18 cellular contexts compared by ENCODE assay signal in the genomic region with DNA sequence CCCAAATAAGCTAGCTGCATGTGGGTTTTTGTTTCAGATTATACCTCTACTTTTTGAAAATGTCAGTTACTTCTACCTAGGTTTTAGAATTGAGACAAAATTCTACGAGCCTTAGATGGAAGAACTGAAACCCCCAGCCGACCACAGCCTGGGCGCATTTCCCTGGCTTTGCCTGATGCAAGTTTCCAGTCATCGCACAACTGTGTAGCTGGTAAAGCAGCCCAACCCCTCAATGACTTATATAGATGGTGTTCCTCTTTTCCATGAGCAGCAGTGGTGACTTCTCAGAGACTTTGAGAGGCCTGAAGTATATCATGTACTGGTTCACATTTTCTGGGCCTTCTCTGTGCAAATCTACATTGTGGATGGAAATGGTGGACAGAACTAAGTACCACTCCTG.
DNase-seq lines count a peak whose midpoint lies in the region; ATAC-seq and TF ChIP-seq lines count a peak whose summit lies in the region.
"Had no signal": no experiment of that assay in that cellular context is flagged by ENCODE, and none has a peak within 500 bp of the region (broad histone marks: within the 10 kb centered on the region; RNA-seq: fewer than 3 reads in every experiment).

No MANE protein-coding gene starts in this region.

- H3K9me3 ChIP-seq in upper lobe of left lung, result no peaks in the 10 kb centered on the region
- H3K9me3 ChIP-seq: Peyer's patch had no signal

- peak; percentile 26 for DNase-seq in activated CD4-positive, alpha-beta T cell treated with anti-CD3 and anti-CD28 coated beads, Interleukin-2, amount 10 ng/mL, durations not matched to agents 24 days and 14 days
- no peak for DNase-seq in activated CD4-positive, alpha-beta T cell treated with anti-CD3 and anti-CD28 coated beads for 48 hours
- DNase-seq in MV-4-11 (lab: John Stamatoyannopoulos, UW) (peak; percentile 97), iPS-NIHi7 (ENCODE audit: extremely low spot score) (peak; percentile 6), upper lobe of left lung (no peak)
- no peak for DNase-seq in stimulated activated naive B cell treated with anti-CD40 and anti-IgM and Interleukin-4, amounts not matched to agents 10 μg/mL and 1 μg/mL and 100 μg/mL, for 72 hours
- DNase-seq: COR-L47, DMS153, H7, NCI-H1048, NCI-H1436 treated with DMSO at 0.1 percent for 48 hours, NCI-H2029 treated with DMSO at 0.1 percent for 48 hours, NCI-H2171 treated with DMSO at 0.1 percent for 48 hours, NCI-H82, Peyer's patch, SHP77 had no signal

- no peak overlapping the region for H3K27ac ChIP-seq in upper lobe of left lung
- H3K27ac ChIP-seq: Peyer's patch had no signal

- H3K9me3 Mint-ChIP-seq in activated CD4-positive, alpha-beta T cell treated with anti-CD3 and anti-CD28 coated beads, Interleukin-2, amount 10 ng/mL, durations not matched to agents 24 days and 14 days, result no peaks in the 10 kb centered on the region
- H3K9me3 Mint-ChIP-seq in stimulated activated naive B cell treated with anti-CD40 and anti-IgM and Interleukin-4, amounts not matched to agents 10 μg/mL and 1 μg/mL and 100 μg/mL, for 72 hours, result peaks cover 0 to 5% of the 10 kb centered on the region in 2 donors

- no peaks in the 10 kb centered on the region for H3K36me3 ChIP-seq in upper lobe of left lung
- H3K36me3 ChIP-seq: Peyer's patch had no signal

- intact Hi-C loops in activated CD4-positive, alpha-beta T cell treated with anti-CD3 and anti-CD28 coated beads, Interleukin-2, amount 10 ng/mL, durations not matched to agents 24 days and 14 days (cut with micrococcal nuclease), result no loop called here

- no peak overlapping the region for H3K4me3 Mint-ChIP-seq in activated CD4-positive, alpha-beta T cell treated with anti-CD3 and anti-CD28 coated beads, Interleukin-2, amount 10 ng/mL, durations not matched to agents 24 days and 14 days
- peak overlapping the region in 1 of 2 donors; percentile 17 for H3K4me3 Mint-ChIP-seq in stimulated activated naive B cell treated with anti-CD40 and anti-IgM and Interleukin-4, amounts not matched to agents 10 μg/mL and 1 μg/mL and 100 μg/mL, for 72 hours

- H3K4me1 ChIP-seq in upper lobe of left lung, result no peaks in the 10 kb centered on the region
- H3K4me1 ChIP-seq: Peyer's patch had no signal

- WGBS in upper lobe of left lung, 2 donors, result 92 to 96% methylated on average over 4 of the region's 4 CpGs

- TF ChIP-seq POLR2A in upper lobe of left lung (IDR thresholded peaks at IDR 0.05), result no peak

- ATAC-seq in stimulated activated naive B cell treated with anti-CD40 and anti-IgM and Interleukin-4, amounts not matched to agents 10 μg/mL and 1 μg/mL and 100 μg/mL, for 72 hours (replicated peaks), result peak; percentile 70 to 89
- no peak for ATAC-seq in upper lobe of left lung (ENCODE audit: low FRiP score in 2 of 2)
- ATAC-seq in GM21786 (IDR thresholded peaks at IDR 0.05; ENCODE audit: unreplicated experiment), result no peak
- no peak for ATAC-seq in HG03196 (IDR thresholded peaks at IDR 0.05; ENCODE audit: unreplicated experiment)

- H3K36me3 Mint-ChIP-seq in activated CD4-positive, alpha-beta T cell treated with anti-CD3 and anti-CD28 coated beads, Interleukin-2, amount 10 ng/mL, durations not matched to agents 24 days and 14 days (ENCODE audit: low read depth), result no peaks in the 10 kb centered on the region
- no peaks in the 10 kb centered on the region for H3K36me3 Mint-ChIP-seq in stimulated activated naive B cell treated with anti-CD40 and anti-IgM and Interleukin-4, amounts not matched to agents 10 μg/mL and 1 μg/mL and 100 μg/mL, for 72 hours

- no peaks in the 10 kb centered on the region for H3K4me1 Mint-ChIP-seq in activated CD4-positive, alpha-beta T cell treated with anti-CD3 and anti-CD28 coated beads, Interleukin-2, amount 10 ng/mL, durations not matched to agents 24 days and 14 days
- peaks cover 0 to 6% of the 10 kb centered on the region in 2 donors for H3K4me1 Mint-ChIP-seq in stimulated activated naive B cell treated with anti-CD40 and anti-IgM and Interleukin-4, amounts not matched to agents 10 μg/mL and 1 μg/mL and 100 μg/mL, for 72 hours

- no peak for TF ChIP-seq CTCF in upper lobe of left lung (IDR thresholded peaks at IDR 0.05)

- no peaks in the 10 kb centered on the region for H3K27me3 Mint-ChIP-seq in activated CD4-positive, alpha-beta T cell treated with anti-CD3 and anti-CD28 coated beads, Interleukin-2, amount 10 ng/mL, durations not matched to agents 24 days and 14 days
- peaks cover 2 to 6% of the 10 kb centered on the region in 2 donors for H3K27me3 Mint-ChIP-seq in stimulated activated naive B cell treated with anti-CD40 and anti-IgM and Interleukin-4, amounts not matched to agents 10 μg/mL and 1 μg/mL and 100 μg/mL, for 72 hours

- H3K4me3 ChIP-seq in upper lobe of left lung, result no peak overlapping the region
- H3K4me3 ChIP-seq: Peyer's patch had no signal

- no peak for TF ChIP-seq EP300 in upper lobe of left lung (IDR thresholded peaks at IDR 0.05)

- no peak overlapping the region for H3K27ac Mint-ChIP-seq in activated CD4-positive, alpha-beta T cell treated with anti-CD3 and anti-CD28 coated beads, Interleukin-2, amount 10 ng/mL, durations not matched to agents 24 days and 14 days
- peak overlapping the region; percentile 82 for H3K27ac Mint-ChIP-seq in stimulated activated naive B cell treated with anti-CD40 and anti-IgM and Interleukin-4, amounts not matched to agents 10 μg/mL and 1 μg/mL and 100 μg/mL, for 72 hours

- no peaks in the 10 kb centered on the region for H3K27me3 ChIP-seq in upper lobe of left lung
- H3K27me3 ChIP-seq: Peyer's patch had no signal

Comparison
In these comparisons a context has a peak if more than half of its experiments do, and no peak if none do; other contexts are left out.
1. DNase-seq: peak in activated CD4-positive, alpha-beta T cell treated with anti-CD3 and anti-CD28 coated beads, Interleukin-2, amount 10 ng/mL, durations not matched to agents 24 days and 14 days (single experiment), MV-4-11 (single experiment) and iPS-NIHi7 (single experiment); none in activated CD4-positive, alpha-beta T cell treated with anti-CD3 and anti-CD28 coated beads for 48 hours (single experiment), stimulated activated naive B cell treated with anti-CD40 and anti-IgM and Interleukin-4, amounts not matched to agents 10 μg/mL and 1 μg/mL and 100 μg/mL, for 72 hours (single experiment) and upper lobe of left lung (0 of 2).
2. ATAC-seq: peak in stimulated activated naive B cell treated with anti-CD40 and anti-IgM and Interleukin-4, amounts not matched to agents 10 μg/mL and 1 μg/mL and 100 μg/mL, for 72 hours (2 of 2); none in upper lobe of left lung (0 of 2), GM21786 (single experiment) and HG03196 (single experiment).